ENCODE assay signal across 8 cellular contexts in genomic region chr10:87092861-87093460, GRCh38. TPM values are rescaled to one million over a fixed set of nuclear protein-coding genes. Genes with fewer than 3 reads are reported as not detected.
DNase-seq lines count a peak whose midpoint lies in the region; ATAC-seq and TF ChIP-seq lines count a peak whose summit lies in the region.

No MANE protein-coding gene starts in this region.

- ATAC-seq in GM21717 (IDR thresholded peaks at IDR 0.05; ENCODE audit: unreplicated experiment), result no peak

- no peak overlapping the region for H3K14ac ChIP-seq in trophoblast cell (ENCODE audit: low read length)

- H3K4me1 Mint-ChIP-seq in IgD-negative memory B cell, result peaks cover 34 to 59% (median 40%) of the 10 kb centered on the region in 3 donors
- peaks cover 58% of the 10 kb centered on the region for H3K4me1 Mint-ChIP-seq in activated CD4-positive, alpha-beta memory T cell treated with anti-CD3 and anti-CD28 coated beads for 36 hours (ENCODE audit: low read depth)

- peak overlapping the region; percentile 74 for H3K4me2 ChIP-seq in trophoblast cell (ENCODE audit: low read length)

- peak overlapping the region; percentile 89 to 95 (median 91) for H3K27ac Mint-ChIP-seq in IgD-negative memory B cell
- peak overlapping the region; percentile 94 for H3K27ac Mint-ChIP-seq in activated CD4-positive, alpha-beta memory T cell treated with anti-CD3 and anti-CD28 coated beads for 36 hours

- CTCF ChIA-PET in activated CD4-positive, alpha-beta memory T cell treated with anti-CD3 and anti-CD28 coated beads for 36 hours (lab: Charles Lee), result interaction anchor here (1.0 to 1.4 kb wide), 5 partner anchors 8 to 154 kb away, joined by 3 to 4 read pairs (median 4); no protein-coding TSS in a partner anchor

- H3K36me3 Mint-ChIP-seq in IgD-negative memory B cell, result peaks cover 2% of the 10 kb centered on the region
- H3K36me3 Mint-ChIP-seq in activated CD4-positive, alpha-beta memory T cell treated with anti-CD3 and anti-CD28 coated beads for 36 hours, result peaks cover 41% of the 10 kb centered on the region

- H3K36me3 ChIP-seq in trophoblast cell (ENCODE audit: control insufficient read depth in 1 of 2, insufficient read depth in 2 of 2, low read length in 2 of 2), result peaks cover 0 to 1% of the 10 kb centered on the region in 2 experiments

- H3K4me3 Mint-ChIP-seq in IgD-negative memory B cell, result peak overlapping the region; percentile 93 to 97 (median 95)
- peak overlapping the region; percentile 97 for H3K4me3 Mint-ChIP-seq in activated CD4-positive, alpha-beta memory T cell treated with anti-CD3 and anti-CD28 coated beads for 36 hours

- H3K79me2 ChIP-seq in trophoblast cell (ENCODE audit: control insufficient read depth, insufficient read depth, low read length, poor library complexity), result peaks cover 9% of the 10 kb centered on the region

- H4K91ac ChIP-seq in trophoblast cell (ENCODE audit: low read depth, low read length), result no peak overlapping the region

- no peak overlapping the region for H2BK12ac ChIP-seq in trophoblast cell (ENCODE audit: low read length)

- H3K4ac ChIP-seq in trophoblast cell (ENCODE audit: low read depth, low read length), result no peak overlapping the region

- no peak overlapping the region for H3K27ac ChIP-seq in trophoblast cell (ENCODE audit: low read depth, low read length)

- no peak overlapping the region for H4K12ac ChIP-seq in trophoblast cell (ENCODE audit: low read depth, low read length)

- no peaks in the 10 kb centered on the region for H3K9me3 ChIP-seq in trophoblast cell (ENCODE audit: insufficient read depth, low read depth, low read length)

- H3K4me3 ChIP-seq in fibroblast of villous mesenchyme (ENCODE audit: low read depth, low read length), result peak overlapping the region; percentile 75
- H3K4me3 ChIP-seq in trophoblast cell (ENCODE audit: low read depth, low read length), result no peak overlapping the region

- no peak overlapping the region for H4K8ac ChIP-seq in trophoblast cell (ENCODE audit: low read depth, low read length)

- no peak overlapping the region for H3K18ac ChIP-seq in trophoblast cell (ENCODE audit: low read length)

- no peak overlapping the region for H3K23ac ChIP-seq in trophoblast cell (ENCODE audit: low read length)

- no peak for TF ChIP-seq CTCF in fibroblast of villous mesenchyme (IDR thresholded peaks at IDR 0.05; ENCODE audit: insufficient read depth, low read depth, low read length)

- no peak overlapping the region for H2AK5ac ChIP-seq in trophoblast cell (ENCODE audit: low read length)

- peaks cover 15% of the 10 kb centered on the region for H3K79me1 ChIP-seq in trophoblast cell (ENCODE audit: low read length)

- peaks cover 0 to 7% of the 10 kb centered on the region in 2 experiments for H3K4me1 ChIP-seq in trophoblast cell (ENCODE audit: control insufficient read depth in 1 of 2, insufficient read depth in 2 of 2, low read length in 2 of 2)

- no peak overlapping the region for H3K9ac ChIP-seq in trophoblast cell (ENCODE audit: low read length)

- intact Hi-C loops in activated CD4-positive, alpha-beta memory T cell treated with anti-CD3 and anti-CD28 coated beads for 36 hours (cut with micrococcal nuclease), result loop anchor here (1.0 to 5.0 kb wide), 4 partner anchors 9 to 669 kb away; partner anchors contain the start of gene BMPR1A

- H2BK5ac ChIP-seq in trophoblast cell (ENCODE audit: low read depth, low read length, poor library complexity), result no peak overlapping the region

- no peak overlapping the region for H2BK120ac ChIP-seq in trophoblast cell (ENCODE audit: insufficient read depth, low read length, poor library complexity)

- H3K27me3 ChIP-seq in trophoblast cell (ENCODE audit: insufficient read depth, low read length), result no peaks in the 10 kb centered on the region

- no peak overlapping the region for H2AFZ ChIP-seq in trophoblast cell (ENCODE audit: insufficient read depth, low read length, poor library complexity)

- no peaks in the 10 kb centered on the region for H3K27me3 Mint-ChIP-seq in IgD-negative memory B cell
- no peaks in the 10 kb centered on the region for H3K27me3 Mint-ChIP-seq in activated CD4-positive, alpha-beta memory T cell treated with anti-CD3 and anti-CD28 coated beads for 36 hours

- POLR2A ChIA-PET in activated CD4-positive, alpha-beta memory T cell treated with anti-CD3 and anti-CD28 coated beads for 36 hours (lab: Charles Lee), result interaction anchor here (5.7 kb wide), 1 partner anchor 9 kb away, joined by 53 read pairs; no protein-coding TSS in a partner anchor

- DNase-seq in GDM1 (lab: John Stamatoyannopoulos, UW), result peak; percentile 7
- DNase-seq in activated CD4-positive, alpha-beta memory T cell treated with anti-CD3 and anti-CD28 coated beads for 36 hours, result peak; percentile 62
- peak; percentile 74 for DNase-seq in fibroblast of villous mesenchyme (ENCODE audit: low read depth)
- DNase-seq in trophoblast cell, result peak in 1 of 2 donors; percentile 54
- no peak for DNase-seq in NCI-H774 (lab: John Stamatoyannopoulos, UW)
- DNase-seq in NK-92 (lab: John Stamatoyannopoulos, UW; ENCODE audit: unreplicated experiment), result no peak

- no CpG with 5 or more reads among the region's 7 CpGs for WGBS in trophoblast cell (ENCODE audit: extremely low coverage, insufficient coverage, insufficient read length)

- H3K9me3 Mint-ChIP-seq in IgD-negative memory B cell, result no peaks in the 10 kb centered on the region
- no peaks in the 10 kb centered on the region for H3K9me3 Mint-ChIP-seq in activated CD4-positive, alpha-beta memory T cell treated with anti-CD3 and anti-CD28 coated beads for 36 hours

RNA-seq across cellular contexts. Expression of gene GLUD1, which starts 1.7 kb away (rescaled TPM):
- 83.7 TPM for polyA plus RNA-seq in IgD-negative memory B cell
- total RNA-seq in activated CD4-positive, alpha-beta memory T cell treated with anti-CD3 and anti-CD28 coated beads for 36 hours, result 100 to 1,000 TPM; 174 to 180 TPM
- total RNA-seq in fibroblast of villous mesenchyme, result 182 and 219 TPM in 2 replicates
- polyA plus RNA-seq in trophoblast cell (2013), result 35.6 and 37.0 TPM in 2 replicates

RNA-seq across cellular contexts. Expression of gene SHLD2, which starts 2.0 kb away (rescaled TPM):
- 15.9 TPM for polyA plus RNA-seq in IgD-negative memory B cell
- total RNA-seq in activated CD4-positive, alpha-beta memory T cell treated with anti-CD3 and anti-CD28 coated beads for 36 hours, result 10 to 100 TPM; 32.2 to 32.6 TPM
- 39.3 and 40.6 TPM in 2 replicates for total RNA-seq in fibroblast of villous mesenchyme
- 13.2 and 13.4 TPM in 2 replicates for polyA plus RNA-seq in trophoblast cell (2013)

Comparison
In these comparisons a context has a peak if more than half of its experiments do, and no peak if none do; other contexts are left out.
1. DNase-seq: peak in GDM1 (single experiment), activated CD4-positive, alpha-beta memory T cell treated with anti-CD3 and anti-CD28 coated beads for 36 hours (single experiment) and fibroblast of villous mesenchyme (single experiment); none in NCI-H774 (single experiment) and NK-92 (single experiment).